Comparison of ENCODE assay signal across 23 cellular contexts in the genomic region with DNA sequence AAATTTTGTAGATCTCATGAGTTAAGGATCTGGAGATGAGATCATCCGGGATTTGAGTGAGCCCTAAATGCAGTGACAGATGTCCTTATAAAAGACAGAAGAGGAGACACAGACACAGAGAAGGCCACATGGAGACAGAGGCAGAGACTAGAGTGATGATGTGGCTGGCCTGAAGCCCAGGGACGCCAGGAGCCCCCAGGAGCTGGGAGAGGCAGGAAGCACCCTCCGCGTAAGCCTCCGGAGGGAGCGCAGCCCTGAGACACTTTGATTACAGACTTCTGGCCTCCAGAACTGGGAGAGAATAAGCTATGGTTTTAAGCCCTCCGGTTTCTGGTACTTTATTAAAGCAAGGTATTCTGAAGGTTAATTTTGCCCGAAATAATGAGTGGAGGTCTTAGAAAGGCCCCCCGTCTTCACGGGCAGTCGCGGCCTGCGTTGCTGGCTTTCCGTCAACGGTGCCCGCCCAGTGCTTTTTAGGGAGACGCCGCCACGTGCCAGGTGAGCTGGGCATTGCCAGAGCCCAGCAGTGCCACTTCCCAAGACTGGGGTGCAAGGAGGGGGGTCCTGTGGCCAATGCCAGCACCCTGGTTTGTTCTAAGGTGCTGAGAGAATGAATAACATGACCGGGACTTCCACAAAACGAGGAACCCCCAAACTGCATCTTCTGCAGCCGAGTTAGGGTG. TPM values are rescaled to one million over a fixed set of nuclear protein-coding genes. Genes with fewer than 3 reads are reported as not detected.
DNase-seq lines count a peak whose midpoint lies in the region; ATAC-seq and TF ChIP-seq lines count a peak whose summit lies in the region.
"Had no signal": no experiment of that assay in that cellular context is flagged by ENCODE, and none has a peak within 500 bp of the region (broad histone marks: within the 10 kb centered on the region; RNA-seq: fewer than 3 reads in every experiment).

No MANE protein-coding gene starts in this region.

- peaks cover 15% of the 10 kb centered on the region for H3K4me1 Mint-ChIP-seq in glutamatergic neuron (ENCODE audit: low read depth, unreplicated experiment)

- H4K91ac ChIP-seq in neuronal stem cell (ENCODE audit: low read depth, low read length, poor library complexity), result no peak overlapping the region

- H3K4me1 ChIP-seq in BLaER1 treated with 17β-estradiol and CSF1 and Interleukin-3, amounts not matched to agents 10 nM and 100 nM, result peaks cover 16 to 89% (median 77%) of the 10 kb centered on the region in 10 experiments
- peaks cover 34% of the 10 kb centered on the region for H3K4me1 ChIP-seq in OCI-LY7 (ENCODE audit: insufficient read depth, low read length, poor library complexity, severe bottlenecking)
- H3K4me1 ChIP-seq in neuronal stem cell (ENCODE audit: control insufficient read depth in 2 of 2, insufficient read depth in 1 of 2, low read depth in 1 of 2, low read length in 2 of 2), result no peaks in the 10 kb centered on the region

- H2BK5ac ChIP-seq in neuronal stem cell (ENCODE audit: low read length), result no peak overlapping the region

- peaks cover 13% of the 10 kb centered on the region for H3K36me3 Mint-ChIP-seq in glutamatergic neuron (ENCODE audit: unreplicated experiment)

- H3K9ac ChIP-seq in BLaER1 treated with 17β-estradiol and CSF1 and Interleukin-3, amounts not matched to agents 10 nM and 100 nM, result peak overlapping the region in 8 of 11 experiments; percentile 12 to 54 (median 32); a peak in 9 of 22 replicates
- no peak overlapping the region for H3K9ac ChIP-seq in neuronal stem cell (ENCODE audit: low read depth, low read length, poor library complexity)

- H3K9me2 ChIP-seq in OCI-LY7 (ENCODE audit: insufficient read depth, low read length), result no peaks in the 10 kb centered on the region

- H3K79me1 ChIP-seq in neuronal stem cell (ENCODE audit: low read depth, low read length), result peaks cover 18% of the 10 kb centered on the region

- peak overlapping the region; percentile 19 for H2AK5ac ChIP-seq in neuronal stem cell (ENCODE audit: low read depth, low read length)

- no peak overlapping the region for H2BK120ac ChIP-seq in neuronal stem cell (ENCODE audit: low read depth, low read length)

- no peak overlapping the region for H3K4me3 ChIP-seq in BLaER1 treated with 17β-estradiol and CSF1 and Interleukin-3, amounts not matched to agents 10 nM and 100 nM
- H3K4me3 ChIP-seq in OCI-LY7 (ENCODE audit: low read depth, low read length, poor library complexity, severe bottlenecking) (no peak overlapping the region), neuronal stem cell (ENCODE audit: low read length in 2 of 2) (no peak overlapping the region)
- H3K4me3 ChIP-seq: suprapubic skin had no signal

- H3K23ac ChIP-seq in neuronal stem cell (ENCODE audit: low read depth, low read length, poor library complexity), result no peak overlapping the region

- CTCF ChIA-PET in OCI-LY7 (lab: Charles Lee; ENCODE audit: unreplicated experiment), result no interaction called here

- H3K27ac Mint-ChIP-seq in glutamatergic neuron (ENCODE audit: unreplicated experiment), result peak overlapping the region; percentile 69
- H3K27ac Mint-ChIP-seq: T-cell had no signal

- H2BK12ac ChIP-seq in neuronal stem cell (ENCODE audit: low read length), result no peak overlapping the region

- H2BK15ac ChIP-seq in neuronal stem cell (ENCODE audit: low read length), result no peak overlapping the region

- no peak overlapping the region for H3K14ac ChIP-seq in neuronal stem cell (ENCODE audit: low read length)

- no CpG with 5 or more reads among the region's 22 CpGs for WGBS in neuronal stem cell (ENCODE audit: extremely low coverage in 2 of 2, insufficient read length in 2 of 2, insufficient replicate concordance in 1 of 2), 2 donors

- H3K27me3 Mint-ChIP-seq in glutamatergic neuron (ENCODE audit: unreplicated experiment), result peaks cover 2% of the 10 kb centered on the region
- H3K27me3 Mint-ChIP-seq: CD4-positive, alpha-beta memory T cell; T-cell had no signal

- DNase-seq in OCI-LY7 (ENCODE audit: low spot score), result no peak
- DNase-seq in glutamatergic neuron, result no peak
- no peak for DNase-seq in neuronal stem cell (ENCODE audit: low spot score)
- DNase-seq in stimulated activated naive CD4-positive, alpha-beta T cell (lab: John Stamatoyannopoulos, UW), result no peak
- no peak for DNase-seq in DMS53 (lab: John Stamatoyannopoulos, UW)
- DNase-seq: activated CD4-positive, alpha-beta T cell treated with anti-CD3 and anti-CD28 coated beads for 48 hours; activated naive CD4-positive, alpha-beta T cell treated with anti-CD3 and anti-CD28 coated beads, Interleukin-2, amount 50 U/mL, for 16 hours; activated T-cell treated with anti-CD3 and anti-CD28 coated beads, Interleukin-2, amount 50 U/mL, for 48 hours; CD4-positive, alpha-beta memory T cell; effector CD8-positive, alpha-beta T cell; foreskin melanocyte; GF-D8; HCEC 1CT; kidney; NCI-H2081 treated with DMSO at 0.1 percent for 48 hours; NCI-H446; PC-3; T-cell had no signal

- H2AFZ ChIP-seq in OCI-LY7 (ENCODE audit: low read length), result no peak overlapping the region
- H2AFZ ChIP-seq in neuronal stem cell (ENCODE audit: low read length), result no peak overlapping the region

- no peak overlapping the region for H3K4ac ChIP-seq in neuronal stem cell (ENCODE audit: low read length)

- H3K18ac ChIP-seq in neuronal stem cell (ENCODE audit: low read length), result no peak overlapping the region

- H3K36me3 ChIP-seq in BLaER1 treated with 17β-estradiol and CSF1 and Interleukin-3, amounts not matched to agents 10 nM and 100 nM, result peaks cover 62 to 89% (median 70%) of the 10 kb centered on the region in 11 experiments
- H3K36me3 ChIP-seq in OCI-LY7 (ENCODE audit: insufficient read depth, low read length) (peaks cover 54% of the 10 kb centered on the region), neuronal stem cell (replicated peaks in 1 of 2; ENCODE audit: control insufficient read depth in 2 of 2, insufficient read depth in 2 of 2, low read length in 2 of 2) (peaks cover 26 to 89% of the 10 kb centered on the region in 2 donors)

- peak overlapping the region in 7 of 11 experiments; percentile 28 to 68 (median 62); a peak in 14 of 22 replicates for H3K27ac ChIP-seq in BLaER1 treated with 17β-estradiol and CSF1 and Interleukin-3, amounts not matched to agents 10 nM and 100 nM
- H3K27ac ChIP-seq in OCI-LY7 (ENCODE audit: low read depth, low read length, poor library complexity, severe bottlenecking), result peak overlapping the region; percentile 65
- no peak overlapping the region for H3K27ac ChIP-seq in neuronal stem cell (replicated peaks; ENCODE audit: low read length)
- H3K27ac ChIP-seq: suprapubic skin had no signal

- intact Hi-C loops in OCI-LY7 (cut with micrococcal nuclease; ENCODE audit: unreplicated experiment), result no loop called here

- ATAC-seq in GM19023 (IDR thresholded peaks at IDR 0.05; ENCODE audit: unreplicated experiment), result no peak
- ATAC-seq in HG03039 (IDR thresholded peaks at IDR 0.05; ENCODE audit: unreplicated experiment), result no peak
- ATAC-seq: PC-3, sciatic nerve, T-cell had no signal

- no peak overlapping the region for H4K8ac ChIP-seq in neuronal stem cell (ENCODE audit: low read depth, low read length)

- H3K79me2 ChIP-seq in OCI-LY7 (ENCODE audit: insufficient read depth, low read depth, low read length), result peaks cover 63% of the 10 kb centered on the region

- H3K4me3 Mint-ChIP-seq in glutamatergic neuron (ENCODE audit: unreplicated experiment), result peak overlapping the region; percentile 39
- H3K4me3 Mint-ChIP-seq: CD4-positive, alpha-beta memory T cell; T-cell had no signal

- POLR2A ChIA-PET in OCI-LY7 (lab: Charles Lee), result no interaction called here

- TF ChIP-seq CTCF in OCI-LY7 (conservative IDR thresholded peaks at IDR 0.05; ENCODE audit: low read length) (no peak), glutamatergic neuron (IDR thresholded peaks at IDR 0.05; ENCODE audit: partially characterized antibody, unreplicated experiment) (no peak)

- peaks cover 0 to 15% (median 6%) of the 10 kb centered on the region in 11 experiments; a peak in 8 of 22 replicates for H3K9me3 ChIP-seq in BLaER1 treated with 17β-estradiol and CSF1 and Interleukin-3, amounts not matched to agents 10 nM and 100 nM (replicated peaks in 1 of 11)
- H3K9me3 ChIP-seq in OCI-LY7 (ENCODE audit: low read length) (no peaks in the 10 kb centered on the region), neuronal stem cell (replicated peaks in 1 of 2; ENCODE audit: control insufficient read depth in 2 of 2, insufficient read depth in 1 of 2, low read depth in 1 of 2, low read length in 2 of 2) (peaks cover 0 to 3% of the 10 kb centered on the region in 2 donors)
- H3K9me3 ChIP-seq: suprapubic skin had no signal

- BruUV-seq in OCI-LY7 (replicated peaks; lab: Mats Ljungman, UMichigan), result no TSS peak

- peaks cover 8% of the 10 kb centered on the region for H3K9me3 Mint-ChIP-seq in glutamatergic neuron (ENCODE audit: unreplicated experiment)
- H3K9me3 Mint-ChIP-seq: CD4-positive, alpha-beta memory T cell; T-cell had no signal

- H4K20me1 ChIP-seq in BLaER1 treated with 17β-estradiol and CSF1 and Interleukin-3, amounts not matched to agents 10 nM and 100 nM, result peaks cover 82 to 100% (median 98%) of the 10 kb centered on the region in 11 experiments
- H4K20me1 ChIP-seq in OCI-LY7 (ENCODE audit: insufficient read depth, low read length), result peaks cover 3% of the 10 kb centered on the region; the same call in 1 of the 2 replicates

- peak overlapping the region in 9 of 11 experiments; percentile 50 to 84 (median 74); a peak in 18 of 22 replicates for H3K4me2 ChIP-seq in BLaER1 treated with 17β-estradiol and CSF1 and Interleukin-3, amounts not matched to agents 10 nM and 100 nM
- H3K4me2 ChIP-seq in OCI-LY7 (ENCODE audit: low read length) (peak overlapping the region; percentile 46), neuronal stem cell (ENCODE audit: insufficient read depth, low read length, poor library complexity, severe bottlenecking) (no peak overlapping the region)

- H3K27me3 ChIP-seq in BLaER1 treated with 17β-estradiol and CSF1 and Interleukin-3, amounts not matched to agents 10 nM and 100 nM, result no peaks in the 10 kb centered on the region
- H3K27me3 ChIP-seq in neuronal stem cell (ENCODE audit: control insufficient read depth in 3 of 3, insufficient read depth in 3 of 3, low read depth in 1 of 3, low read length in 3 of 3), result no peaks in the 10 kb centered on the region
- H3K27me3 ChIP-seq: suprapubic skin had no signal

RNA-seq across cellular contexts. Expression of a gene that starts 8.1 kb away (rescaled TPM):
- 30.9 and 33.8 TPM in 2 replicates for total RNA-seq in OCI-LY7 (2014; rRNA removed; shearing (Covaris generic))
- total RNA-seq in OCI-LY7 (2022) (25.2 and 29.0 TPM in 2 replicates), glutamatergic neuron (ENCODE audit: unreplicated experiment) (37.1 TPM)
- polyA plus RNA-seq in neuronal stem cell (2013, experiment 1 of 2), result 24.5 TPM
- 24.6 TPM for polyA plus RNA-seq in neuronal stem cell (2013, experiment 2 of 2)

RNA-seq across cellular contexts. Expression of a gene that starts 8.1 kb away (rescaled TPM):
- total RNA-seq in OCI-LY7 (2014; rRNA removed; shearing (Covaris generic)), result 51.1 and 58.7 TPM in 2 replicates
- total RNA-seq in OCI-LY7 (2022) (57.6 and 61.6 TPM in 2 replicates), glutamatergic neuron (ENCODE audit: unreplicated experiment) (45.4 TPM)
- 19.2 TPM for polyA plus RNA-seq in neuronal stem cell (2013, experiment 1 of 2)
- polyA plus RNA-seq in neuronal stem cell (2013, experiment 2 of 2), result 18.2 TPM
